8 cellular contexts compared by ENCODE assay signal in genomic region chr17:36934759-36935630, GRCh38. TPM values are rescaled to one million over a fixed set of nuclear protein-coding genes. Genes with fewer than 3 reads are reported as not detected.
A peak's percentile ranks its signal among the peaks of the same experiment; 100 is the strongest.
DNase-seq lines count a peak whose midpoint lies in the region; ATAC-seq and TF ChIP-seq lines count a peak whose summit lies in the region.

No MANE protein-coding gene starts in this region.

- no peaks in the 10 kb centered on the region for H3K36me3 Mint-ChIP-seq in T-cell
- H3K36me3 Mint-ChIP-seq in stimulated activated effector memory CD8-positive, alpha-beta T cell treated with anti-CD3 and anti-CD28 coated beads, Interleukin-12 subunit alpha, Interleukin-12 subunit beta, amount 100 ng/mL, for 72 hours, result peaks cover 23% of the 10 kb centered on the region

- H3K36me3 ChIP-seq in hepatocyte (replicated peaks; ENCODE audit: insufficient read depth, low read depth), result no peaks in the 10 kb centered on the region

- peaks cover 71 to 94% of the 10 kb centered on the region in 2 donors for H3K27me3 Mint-ChIP-seq in T-cell

- peak overlapping the region; percentile 73 for H3K4me2 ChIP-seq in hepatocyte

- H3K9me2 ChIP-seq in hepatocyte (replicated peaks; ENCODE audit: insufficient read depth), result no peaks in the 10 kb centered on the region

- peak; percentile 55 for DNase-seq in activated T-cell treated with anti-CD3 and anti-CD28 coated beads, Interleukin-2, amount 50 U/mL, for 1 hour
- DNase-seq in activated T-cell treated with anti-CD3 and anti-CD28 coated beads for 4 hours (no peak), T-cell (peak in 3 of 34 experiments; percentile 9 to 37 (median 31)), hepatocyte (ENCODE audit: low spot score) (no peak), UCSD-AML1 (lab: John Stamatoyannopoulos, UW; ENCODE audit: unreplicated experiment) (no peak)
- DNase-seq in stimulated activated effector memory CD8-positive, alpha-beta T cell treated with anti-CD3 and anti-CD28 coated beads, Interleukin-12 subunit alpha, Interleukin-12 subunit beta, amount 100 ng/mL, for 72 hours (ENCODE audit: low spot score in 2 of 2), result peak in 1 of 2 donors; percentile 68

- H3K27me3 ChIP-seq in hepatocyte, result peaks cover 98% of the 10 kb centered on the region

- H3K4me1 Mint-ChIP-seq in T-cell, result peaks cover 66 to 77% (median 66%) of the 10 kb centered on the region in 3 donors
- H3K4me1 Mint-ChIP-seq in stimulated activated effector memory CD8-positive, alpha-beta T cell treated with anti-CD3 and anti-CD28 coated beads, Interleukin-12 subunit alpha, Interleukin-12 subunit beta, amount 100 ng/mL, for 72 hours, result peaks cover 73% of the 10 kb centered on the region

- ATAC-seq in T-cell (replicated peaks in 1 of 4), result peak in 1 of 4 experiments; percentile 4
- ATAC-seq in stimulated activated effector memory CD8-positive, alpha-beta T cell treated with anti-CD3 and anti-CD28 coated beads, Interleukin-12 subunit alpha, Interleukin-12 subunit beta, amount 100 ng/mL, for 72 hours, result no peak
- no peak for ATAC-seq in HG03097 (IDR thresholded peaks at IDR 0.05; ENCODE audit: low FRiP score, unreplicated experiment)
- no peak for ATAC-seq in GM18868 (IDR thresholded peaks at IDR 0.05; ENCODE audit: unreplicated experiment)

- WGBS in hepatocyte (ENCODE audit: low lambda C conversion rate, missing lambda C conversion rate), result 1% methylated on average over 71 of the region's 75 CpGs

- no peak for TF ChIP-seq CTCF in hepatocyte (IDR thresholded peaks at IDR 0.05; ENCODE audit: poor library complexity)

- no peak overlapping the region for H3K4me3 ChIP-seq in hepatocyte

- POLR2A ChIA-PET in T-cell (lab: Charles Lee), result no interaction called here

- H3K27ac Mint-ChIP-seq in T-cell, result peak overlapping the region in 1 of 2 donors; percentile 23
- no peak overlapping the region for H3K27ac Mint-ChIP-seq in stimulated activated effector memory CD8-positive, alpha-beta T cell treated with anti-CD3 and anti-CD28 coated beads, Interleukin-12 subunit alpha, Interleukin-12 subunit beta, amount 100 ng/mL, for 72 hours

- H4K20me1 ChIP-seq in hepatocyte (ENCODE audit: insufficient read depth, poor library complexity, severe bottlenecking), result peaks cover 6% of the 10 kb centered on the region

- peaks cover 51% of the 10 kb centered on the region for H3K4me1 ChIP-seq in hepatocyte (ENCODE audit: insufficient read depth)

- peak overlapping the region; percentile 41 to 75 (median 52) for H3K4me3 Mint-ChIP-seq in T-cell
- peak overlapping the region; percentile 78 for H3K4me3 Mint-ChIP-seq in stimulated activated effector memory CD8-positive, alpha-beta T cell treated with anti-CD3 and anti-CD28 coated beads, Interleukin-12 subunit alpha, Interleukin-12 subunit beta, amount 100 ng/mL, for 72 hours

- no peaks in the 10 kb centered on the region for H3K9me3 ChIP-seq in hepatocyte (ENCODE audit: low read depth)

- H3K27ac ChIP-seq in hepatocyte, result no peak overlapping the region

- H2AFZ ChIP-seq in hepatocyte, result peak overlapping the region; percentile 20

- H3K9me3 Mint-ChIP-seq in T-cell, result no peaks in the 10 kb centered on the region
- H3K9me3 Mint-ChIP-seq in stimulated activated effector memory CD8-positive, alpha-beta T cell treated with anti-CD3 and anti-CD28 coated beads, Interleukin-12 subunit alpha, Interleukin-12 subunit beta, amount 100 ng/mL, for 72 hours, result no peaks in the 10 kb centered on the region

- CTCF ChIA-PET in T-cell (lab: Charles Lee), result no interaction called here

- H3K79me2 ChIP-seq in hepatocyte, result no peaks in the 10 kb centered on the region

RNA-seq across cellular contexts. Expression of gene LHX1, which starts 2.3 kb away (rescaled TPM):
- total RNA-seq in T-cell (not detected), hepatocyte (not detected in 2 replicates)
- polyA plus RNA-seq in hepatocyte, result 0.35 TPM in 1 of 2 replicates, not detected in the other

RNA-seq across cellular contexts. Expression of gene AATF, which starts 13.8 kb away (rescaled TPM):
- 10 to 100 TPM; 52.5 to 65.0 (median 59.7) TPM for total RNA-seq in T-cell
- total RNA-seq in hepatocyte, result 31.2 and 35.2 TPM in 2 replicates
- polyA plus RNA-seq in hepatocyte, result 35.7 and 43.3 TPM in 2 replicates
